In the genomic region with DNA sequence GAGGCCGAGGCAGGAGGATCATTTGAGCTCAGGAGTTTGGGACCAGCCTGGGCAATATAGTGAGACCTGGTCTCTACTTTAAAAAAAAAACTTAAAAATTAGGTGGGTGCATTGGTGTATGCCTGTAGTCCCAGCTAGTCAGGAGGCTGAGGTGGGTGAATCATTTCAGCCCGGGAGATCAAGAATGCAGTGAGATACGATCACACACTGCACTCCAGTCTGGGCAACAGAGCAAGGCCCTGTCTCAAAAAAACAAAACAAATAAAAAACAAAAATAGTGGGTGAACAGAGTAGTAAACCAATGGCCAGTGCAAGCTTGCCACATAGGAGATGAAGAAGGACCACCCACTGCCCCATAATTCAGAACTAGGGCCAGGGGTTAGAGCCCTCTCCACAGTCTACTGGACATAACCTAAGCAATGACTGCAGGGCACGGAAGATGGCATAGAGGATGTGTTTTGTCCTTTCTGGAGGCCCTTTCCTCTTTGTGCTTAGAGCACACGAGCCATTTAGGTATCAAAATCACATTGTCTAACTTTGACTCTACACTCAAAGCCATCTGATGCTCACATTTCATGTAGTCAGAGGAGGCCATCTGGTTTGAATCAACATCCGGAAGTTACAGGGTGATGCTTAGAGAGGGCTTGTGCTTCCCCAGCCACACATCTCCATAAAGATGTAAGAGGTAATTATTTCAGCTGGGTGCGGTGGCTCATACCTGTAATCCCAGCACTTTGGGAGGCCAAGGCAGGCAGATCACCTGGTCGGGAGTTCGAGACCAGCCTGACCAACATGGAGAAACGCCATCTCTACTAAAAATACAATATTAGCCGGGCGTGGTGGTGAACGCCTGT, we compare ENCODE assay signal across 18 cellular contexts. TPM values are rescaled to one million over a fixed set of nuclear protein-coding genes. Genes with fewer than 3 reads are reported as not detected.
DNase-seq lines count a peak whose midpoint lies in the region; ATAC-seq, FAIRE-seq and TF ChIP-seq lines count a peak whose summit lies in the region.
"Had no signal": no experiment of that assay in that cellular context is flagged by ENCODE, and none has a peak within 500 bp of the region (broad histone marks: within the 10 kb centered on the region; RNA-seq: fewer than 3 reads in every experiment).

No MANE protein-coding gene starts in this region.

- H3K79me1 ChIP-seq in mesenchymal stem cell (replicated peaks; ENCODE audit: low read length, poor library complexity, severe bottlenecking) = no peaks in the 10 kb centered on the region

- H3F3A ChIP-seq in SK-N-SH (replicated peaks; ENCODE audit: insufficient read depth) = no peaks in the 10 kb centered on the region

- DNase-seq in activated CD4-positive, alpha-beta T cell treated with anti-CD3 and anti-CD28 coated beads for 36 hours = peak; percentile 62
- DNase-seq in activated CD4-positive, alpha-beta T cell treated with anti-CD3 and anti-CD28 coated beads, Interleukin-2, amount 50 U/mL, for 4 hours = no peak
- DNase-seq in SK-N-SH (peak; percentile 69), SW480 (ENCODE audit: low spot score) (no peak), HepG2 (ENCODE audit: low spot score) (no peak), mesenchymal stem cell (no peak)
- no peak for DNase-seq in activated naive CD8-positive, alpha-beta T cell treated with anti-CD3 and anti-CD28 coated beads for 36 hours
- DNase-seq in stimulated activated CD8-positive, alpha-beta memory T cell treated with anti-CD3 and anti-CD28 coated beads, Interleukin-4, amount 100 ng/mL, for 48 hours = peak; percentile 61
- DNase-seq: heart left ventricle, Karpas-422, left ventricle myocardium inferior, NCI-H2029, thyroid gland had no signal

- no peak overlapping the region for H2AK5ac ChIP-seq in mesenchymal stem cell (ENCODE audit: low read length, severe bottlenecking)

- in situ Hi-C loops in HepG2 (cut with HindIII; ENCODE audit: extremely low pct_ligation_motif_present, low pct_unique_long_range_greater_than_20kb) = no loop called here

- no peak overlapping the region for H3K27ac ChIP-seq in SK-N-SH (ENCODE audit: low read depth in 2 of 2, low read length in 1 of 2)
- H3K27ac ChIP-seq in HepG2 (ENCODE audit: extremely low read length, insufficient read depth, low read length) = no peak overlapping the region
- H3K27ac ChIP-seq in mesenchymal stem cell (ENCODE audit: low read length, poor library complexity, severe bottlenecking) = no peak overlapping the region
- H3K27ac ChIP-seq: cardiac muscle cell, left ventricle myocardium inferior, thyroid gland had no signal

- TF ChIP-seq CTCF in SK-N-SH (IDR thresholded peaks at IDR 0.05) (no peak), HepG2 (CRISPR knock-in tag; IDR thresholded peaks at IDR 0.05) (no peak)

- H3K4ac ChIP-seq in mesenchymal stem cell (ENCODE audit: low read depth in 1 of 2, low read length in 2 of 2) = no peak overlapping the region

- H4K20me1 ChIP-seq in SK-N-SH (ENCODE audit: insufficient read depth) (no peaks in the 10 kb centered on the region), HepG2 (ENCODE audit: insufficient read depth, low read length) (no peaks in the 10 kb centered on the region)

- H2AFZ ChIP-seq in SK-N-SH (ENCODE audit: low read depth) (no peak overlapping the region), HepG2 (ENCODE audit: low read length) (no peak overlapping the region), mesenchymal stem cell (ENCODE audit: low read depth, low read length) (no peak overlapping the region)

- H3K4me1 ChIP-seq in SK-N-SH (ENCODE audit: control insufficient read depth in 1 of 2, insufficient read depth in 2 of 2, low read depth in 1 of 2, low read length in 1 of 2) = peaks cover 0 to 2% of the 10 kb centered on the region in 2 experiments; a peak in 1 of 4 replicates
- peaks cover 13% of the 10 kb centered on the region for H3K4me1 ChIP-seq in HepG2 (ENCODE audit: insufficient read depth, low read length)
- H3K4me1 ChIP-seq in mesenchymal stem cell (ENCODE audit: control insufficient read depth, insufficient read depth, low read depth, low read length) = no peaks in the 10 kb centered on the region
- H3K4me1 ChIP-seq: left ventricle myocardium inferior, thyroid gland had no signal

- CTCF ChIA-PET in activated CD4-positive, alpha-beta T cell treated with anti-CD3 and anti-CD28 coated beads for 36 hours (lab: Charles Lee) = interaction anchor here (0.8 to 14.1 kb wide), 6 partner anchors 12 to 61 kb away, joined by 4 to 213 read pairs (median 38); a partner anchor contains a TSS
- CTCF ChIA-PET in SK-N-SH (lab: Yijun Ruan, JAX) (interaction anchor here (0.8 kb wide), 1 partner anchor 29 kb away, joined by 3 read pairs; no protein-coding TSS in a partner anchor), HepG2 (lab: Yijun Ruan, JAX; ENCODE audit: low intra/inter-chr PET ratio, low total read pairs) (no interaction called here)

- no peak overlapping the region for H2BK12ac ChIP-seq in mesenchymal stem cell (ENCODE audit: low read length in 2 of 2)

- H3K9me3 ChIP-seq in SK-N-SH (no peaks in the 10 kb centered on the region), HepG2 (ENCODE audit: low read length) (no peaks in the 10 kb centered on the region), mesenchymal stem cell (ENCODE audit: control insufficient read depth, low read length) (no peaks in the 10 kb centered on the region)
- H3K9me3 ChIP-seq: heart left ventricle, left ventricle myocardium inferior, thyroid gland had no signal

- H4K91ac ChIP-seq in mesenchymal stem cell (ENCODE audit: low read length) = no peak overlapping the region

- H3K4me1 Mint-ChIP-seq in activated CD4-positive, alpha-beta T cell treated with anti-CD3 and anti-CD28 coated beads for 36 hours = peaks cover 100% of the 10 kb centered on the region
- H3K4me1 Mint-ChIP-seq in activated naive CD8-positive, alpha-beta T cell treated with anti-CD3 and anti-CD28 coated beads for 36 hours = peaks cover 94% of the 10 kb centered on the region

- FAIRE-seq in HepG2 (lab: Jason Lieb, UNC) = no peak
- FAIRE-seq: D721Med had no signal

- intact Hi-C loops in activated CD4-positive, alpha-beta T cell treated with anti-CD3 and anti-CD28 coated beads for 36 hours (cut with DNase I, micrococcal nuclease) = loop anchor here (2.0 to 5.0 kb wide), 2 partner anchors 16 to 390 kb away; no protein-coding TSS in a partner anchor
- intact Hi-C loops in HepG2 (cut with micrococcal nuclease; ENCODE audit: unreplicated experiment) = no loop called here

- H3K4me3 ChIP-seq in SK-N-SH (ENCODE audit: low read depth in 2 of 2, low read length in 1 of 2) = no peak overlapping the region
- no peak overlapping the region for H3K4me3 ChIP-seq in HepG2 (replicated peaks in 1 of 3; ENCODE audit: insufficient read depth in 1 of 3, low read depth in 2 of 3, low read length in 3 of 3)
- no peak overlapping the region for H3K4me3 ChIP-seq in mesenchymal stem cell (ENCODE audit: insufficient read depth in 1 of 2, low read depth in 1 of 2, low read length in 2 of 2)
- H3K4me3 ChIP-seq: cardiac muscle cell, heart left ventricle, left ventricle myocardium inferior, thyroid gland had no signal

- H3K9me3 Mint-ChIP-seq in activated CD4-positive, alpha-beta T cell treated with anti-CD3 and anti-CD28 coated beads for 36 hours (ENCODE audit: low read depth) = peaks cover 1% of the 10 kb centered on the region
- no peaks in the 10 kb centered on the region for H3K9me3 Mint-ChIP-seq in activated naive CD8-positive, alpha-beta T cell treated with anti-CD3 and anti-CD28 coated beads for 36 hours

- TF ChIP-seq POLR2A in HepG2 (IDR thresholded peaks at IDR 0.05; ENCODE audit: insufficient read depth in 1 of 2, low read depth in 2 of 2, low read length in 2 of 2) = no peak

- no peak overlapping the region for H4K8ac ChIP-seq in mesenchymal stem cell (ENCODE audit: low read length)

- no TSS peak for BruUV-seq in HepG2 (replicated peaks; lab: Mats Ljungman, UMichigan)

- TF ChIP-seq EP300 in SK-N-SH (IDR thresholded peaks at IDR 0.05; ENCODE audit: borderline replicate concordance in 1 of 2, low read depth in 1 of 2, low read length in 1 of 2) (no peak), HepG2 (IDR thresholded peaks at IDR 0.05; ENCODE audit: low read depth in 2 of 2, low read length in 2 of 2) (no peak), HepG2 (CRISPR knock-in tag; IDR thresholded peaks at IDR 0.05; ENCODE audit: borderline replicate concordance) (no peak)

- H2BK15ac ChIP-seq in mesenchymal stem cell (ENCODE audit: low read depth, poor library complexity, severe bottlenecking) = no peak overlapping the region

- peak overlapping the region; percentile 100 for H3K27ac Mint-ChIP-seq in activated CD4-positive, alpha-beta T cell treated with anti-CD3 and anti-CD28 coated beads for 36 hours
- H3K27ac Mint-ChIP-seq in activated naive CD8-positive, alpha-beta T cell treated with anti-CD3 and anti-CD28 coated beads for 36 hours = peak overlapping the region; percentile 99

- peak overlapping the region; percentile 93 for H3K4me3 Mint-ChIP-seq in activated CD4-positive, alpha-beta T cell treated with anti-CD3 and anti-CD28 coated beads for 36 hours
- peak overlapping the region; percentile 78 for H3K4me3 Mint-ChIP-seq in activated naive CD8-positive, alpha-beta T cell treated with anti-CD3 and anti-CD28 coated beads for 36 hours
- H3K4me3 Mint-ChIP-seq: neural crest cell had no signal

- no peak overlapping the region for H2BK120ac ChIP-seq in mesenchymal stem cell (ENCODE audit: low read depth, low read length)

- no peaks in the 10 kb centered on the region for H3K79me2 ChIP-seq in SK-N-SH (ENCODE audit: insufficient read depth)
- no peaks in the 10 kb centered on the region for H3K79me2 ChIP-seq in HepG2 (ENCODE audit: insufficient read depth, low read length)

- H3K4me2 ChIP-seq in SK-N-SH (no peak overlapping the region), HepG2 (ENCODE audit: low read depth, low read length) (no peak overlapping the region), mesenchymal stem cell (ENCODE audit: low read length, poor library complexity, severe bottlenecking) (no peak overlapping the region)

- H3K9ac ChIP-seq in SK-N-SH (no peak overlapping the region), HepG2 (ENCODE audit: insufficient read depth, low read depth, low read length) (no peak overlapping the region), mesenchymal stem cell (ENCODE audit: low read length) (no peak overlapping the region)

- peak; percentile 14 for ATAC-seq in activated CD4-positive, alpha-beta T cell treated with anti-CD3 and anti-CD28 coated beads for 36 hours
- ATAC-seq in HepG2 = no peak
- ATAC-seq: heart left ventricle, sciatic nerve had no signal

- TF ChIP-seq RAD21 in SK-N-SH (IDR thresholded peaks at IDR 0.05; ENCODE audit: low read length) = no peak
- TF ChIP-seq RAD21 in HepG2 (CRISPR knock-in tag; IDR thresholded peaks at IDR 0.05) = no peak

- H3K23ac ChIP-seq in mesenchymal stem cell (ENCODE audit: low read length in 2 of 2) = no peak overlapping the region

- H3K36me3 Mint-ChIP-seq in activated CD4-positive, alpha-beta T cell treated with anti-CD3 and anti-CD28 coated beads for 36 hours (ENCODE audit: low read depth) = peaks cover 91% of the 10 kb centered on the region
- H3K36me3 Mint-ChIP-seq in activated naive CD8-positive, alpha-beta T cell treated with anti-CD3 and anti-CD28 coated beads for 36 hours = peaks cover 85% of the 10 kb centered on the region

- H3K9me2 ChIP-seq in SK-N-SH = no peaks in the 10 kb centered on the region

- WGBS in SK-N-SH (ENCODE audit: low lambda C conversion rate) = 71% methylated on average over 13 of the region's 13 CpGs
- 52% methylated on average over 11 of the region's 13 CpGs for WGBS in HepG2 (ENCODE audit: low lambda C conversion rate)
- WGBS in mesenchymal stem cell = 92% methylated on average over 10 of the region's 13 CpGs

- no peak overlapping the region for H3K18ac ChIP-seq in mesenchymal stem cell (ENCODE audit: low read depth in 1 of 2, low read length in 2 of 2)

- no peaks in the 10 kb centered on the region for H3K27me3 Mint-ChIP-seq in activated CD4-positive, alpha-beta T cell treated with anti-CD3 and anti-CD28 coated beads for 36 hours
- H3K27me3 Mint-ChIP-seq in activated naive CD8-positive, alpha-beta T cell treated with anti-CD3 and anti-CD28 coated beads for 36 hours = peaks cover 7% of the 10 kb centered on the region

- H3K36me3 ChIP-seq in SK-N-SH (replicated peaks in 1 of 2; ENCODE audit: control insufficient read depth in 1 of 2, insufficient read depth in 2 of 2, low read length in 1 of 2) = no peaks in the 10 kb centered on the region
- no peaks in the 10 kb centered on the region for H3K36me3 ChIP-seq in HepG2 (replicated peaks in 1 of 2; ENCODE audit: control insufficient read depth in 1 of 2, insufficient read depth in 2 of 2, low read length in 2 of 2)
- H3K36me3 ChIP-seq in mesenchymal stem cell (ENCODE audit: control insufficient read depth in 1 of 2, insufficient read depth in 2 of 2, low read depth in 1 of 2, low read length in 2 of 2) = no peaks in the 10 kb centered on the region
- H3K36me3 ChIP-seq: cardiac muscle cell, left ventricle myocardium inferior, thyroid gland had no signal

- POLR2A ChIA-PET in activated CD4-positive, alpha-beta T cell treated with anti-CD3 and anti-CD28 coated beads for 36 hours (lab: Charles Lee) = interaction anchor here (0.6 to 11.5 kb wide), 8 partner anchors 12 to 894 kb away, joined by 3 to 482 read pairs (median 6); a partner anchor contains a TSS
- POLR2A ChIA-PET in SK-N-SH (lab: Yijun Ruan, JAX) (no interaction called here), HepG2 (lab: Yijun Ruan, JAX) (no interaction called here)

- H3K14ac ChIP-seq in mesenchymal stem cell (ENCODE audit: low read length in 2 of 2) = no peak overlapping the region

- no peaks in the 10 kb centered on the region for H3K27me3 ChIP-seq in SK-N-SH (ENCODE audit: insufficient read depth)
- H3K27me3 ChIP-seq in HepG2 (ENCODE audit: control insufficient read depth in 1 of 2, insufficient read depth in 2 of 2, low read length in 2 of 2) = peaks cover 0 to 4% of the 10 kb centered on the region in 2 experiments; a peak in 2 of 5 replicates
- H3K27me3 ChIP-seq in mesenchymal stem cell (ENCODE audit: control insufficient read depth in 1 of 2, insufficient read depth in 1 of 2, low read length in 2 of 2) = no peaks in the 10 kb centered on the region
- H3K27me3 ChIP-seq: heart left ventricle, thyroid gland had no signal

- H2BK5ac ChIP-seq in mesenchymal stem cell (ENCODE audit: low read depth, low read length, poor library complexity, severe bottlenecking) = no peak overlapping the region

RNA-seq across cellular contexts. Expression of a gene that starts 12.6 kb away (rescaled TPM):
- total RNA-seq in activated CD4-positive, alpha-beta T cell treated with anti-CD3 and anti-CD28 coated beads for 36 hours = 100 to 1,000 TPM; 287 to 291 TPM
- polyA plus RNA-seq in SK-N-SH (2012; rRNA removed) (not detected in 2 replicates), HepG2 (2011; rRNA removed) (not detected in 2 replicates)
- polyA plus RNA-seq in SK-N-SH (2012; cell fraction: cytosol; rRNA removed) = not detected in 2 replicates
- polyA plus RNA-seq in SK-N-SH (2012; cell fraction: nucleus; rRNA removed) = not detected in 2 replicates
- 100 to 1,000 TPM; 291 TPM for total RNA-seq in activated naive CD8-positive, alpha-beta T cell treated with anti-CD3 and anti-CD28 coated beads for 36 hours
- not detected in 2 replicates for total RNA-seq in HepG2 (2016; rRNA removed; fragmentation: Illumina TruSeq; extraction: Trizol)
- total RNA-seq in HepG2 (2016; cell fraction: cytosol; rRNA removed; fragmentation: Illumina TruSeq; extraction: Trizol; ENCODE audit: low read depth) = not detected in 2 replicates
- total RNA-seq in HepG2 (2016; cell fraction: insoluble cytoplasmic fraction; rRNA removed; fragmentation: Illumina TruSeq; extraction: Trizol) = not detected in 2 replicates
- total RNA-seq in HepG2 (2016; cell fraction: membrane; rRNA removed; fragmentation: Illumina TruSeq; extraction: Trizol) = not detected in 2 replicates
- total RNA-seq in HepG2 (2016; cell fraction: nucleus; rRNA removed; fragmentation: Illumina TruSeq; extraction: Trizol) = not detected in 2 replicates
- polyA plus RNA-seq in HepG2 (2011; cell fraction: cytosol; rRNA removed) = not detected in 2 replicates
- not detected in 2 replicates for polyA plus RNA-seq in HepG2 (2011; cell fraction: nucleus; rRNA removed)
- polyA plus RNA-seq in HepG2 (2012) = not detected in 2 replicates
- polyA plus RNA-seq in HepG2 (2016; cell fraction: cytosol; fragmentation: Illumina TruSeq; extraction: Trizol; ENCODE audit: low read depth) = not detected in 2 replicates
- not detected in 2 replicates for polyA plus RNA-seq in HepG2 (2016; cell fraction: insoluble cytoplasmic fraction; fragmentation: Illumina TruSeq; extraction: Trizol; ENCODE audit: low read depth)
- not detected in 2 replicates for polyA plus RNA-seq in HepG2 (2016; cell fraction: membrane; fragmentation: Illumina TruSeq; extraction: Trizol; ENCODE audit: low read depth)
- not detected in 2 replicates for polyA plus RNA-seq in HepG2 (2016; cell fraction: nucleus; fragmentation: Illumina TruSeq; extraction: Trizol; ENCODE audit: insufficient read depth, low read depth)
- polyA minus RNA-seq in HepG2 (2011; rRNA and poly(A)+ RNA removed; ENCODE audit: low replicate concordance) = not detected in 2 replicates
- polyA minus RNA-seq in HepG2 (2011; cell fraction: cytosol; rRNA and poly(A)+ RNA removed) = not detected in 2 replicates
- not detected in 2 replicates for polyA minus RNA-seq in HepG2 (2011; cell fraction: nucleus; rRNA and poly(A)+ RNA removed)
- 0.03 TPM for polyA plus RNA-seq in mesenchymal stem cell (2013, experiment 1 of 2)
- not detected for polyA plus RNA-seq in mesenchymal stem cell (2013, experiment 2 of 2)
- total RNA-seq: A172, cardiac muscle cell, neural crest cell had no signal
- polyA plus RNA-seq: cardiac muscle cell had no signal

Comparison
In these comparisons a context has a peak if more than half of its experiments do, and no peak if none do; other contexts are left out.
1. DNase-seq: peak in activated CD4-positive, alpha-beta T cell treated with anti-CD3 and anti-CD28 coated beads for 36 hours (single experiment), SK-N-SH (single experiment) and stimulated activated CD8-positive, alpha-beta memory T cell treated with anti-CD3 and anti-CD28 coated beads, Interleukin-4, amount 100 ng/mL, for 48 hours (single experiment); none in activated CD4-positive, alpha-beta T cell treated with anti-CD3 and anti-CD28 coated beads, Interleukin-2, amount 50 U/mL, for 4 hours (0 of 2), activated naive CD8-positive, alpha-beta T cell treated with anti-CD3 and anti-CD28 coated beads for 36 hours (single experiment), SW480 (single experiment), HepG2 (single experiment) and mesenchymal stem cell (single experiment).
2. RNA of a gene that starts 12.6 kb away (total RNA-seq): 291 TPM in activated naive CD8-positive, alpha-beta T cell treated with anti-CD3 and anti-CD28 coated beads for 36 hours and 287 to 291 TPM in activated CD4-positive, alpha-beta T cell treated with anti-CD3 and anti-CD28 coated beads for 36 hours; not detected in HepG2; every median in the first group is over 100 times any median in the second.